In genomic region chr6:24365103-24365633, GRCh38 we compare ENCODE assay signal across 9 cellular contexts. TPM values are rescaled to one million over a fixed set of nuclear protein-coding genes. Genes with fewer than 3 reads are reported as not detected.
"Had no signal": no experiment of that assay in that cellular context is flagged by ENCODE, and none has a peak within 500 bp of the region (broad histone marks: within the 10 kb centered on the region; RNA-seq: fewer than 3 reads in every experiment).

No MANE protein-coding gene starts in this region.

RNA-seq across cellular contexts. Expression of gene DCDC2, which starts 7.3 kb away (rescaled TPM):
- total RNA-seq: naive thymus-derived CD8-positive, alpha-beta T cell; natural killer cell treated with Interleukin-12 subunit alpha and Interleukin-12 subunit beta and Interleukin-15 and Interleukin-18, amount 100 ng/mL, for 72 hours; posterior vena cava; pulmonary artery endothelial cell; right atrium auricular region; skeletal muscle tissue; thoracic aorta; tibial nerve; vagina had no signal
- polyA plus RNA-seq: naive thymus-derived CD8-positive, alpha-beta T cell had no signal
